28 cellular contexts compared by ENCODE assay signal in the genomic region with DNA sequence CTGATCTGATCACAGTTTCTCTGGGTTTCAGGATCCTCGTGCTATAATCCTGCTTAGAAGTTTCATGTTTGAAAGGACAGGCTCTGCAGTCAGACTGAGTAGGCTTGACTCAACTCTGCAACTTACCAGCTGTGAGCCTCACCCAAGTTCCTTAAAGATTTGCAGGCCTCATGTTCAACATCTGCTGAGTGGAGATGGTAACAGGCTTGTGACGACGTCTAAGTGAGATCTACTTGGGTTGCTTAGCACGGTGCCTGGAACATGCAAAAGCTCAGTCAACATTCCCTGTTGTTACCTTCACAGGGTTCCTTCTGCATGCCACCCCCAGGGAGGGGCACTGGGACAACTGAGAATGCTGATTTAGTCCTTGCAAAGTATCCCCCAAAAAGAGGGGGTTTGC.
DNase-seq lines count a peak whose midpoint lies in the region; ATAC-seq, FAIRE-seq and TF ChIP-seq lines count a peak whose summit lies in the region.
"Had no signal": no experiment of that assay in that cellular context is flagged by ENCODE, and none has a peak within 500 bp of the region (broad histone marks: within the 10 kb centered on the region; RNA-seq: fewer than 3 reads in every experiment).

No MANE protein-coding gene starts in this region.

- no TSS peak for BruUV-seq in Calu3 (replicated peaks; lab: Mats Ljungman, UMichigan)

- H3K27ac ChIP-seq in HUES48 (ENCODE audit: low read depth, low read length) (peak overlapping the region; percentile 35), pancreas (peak overlapping the region in 2 of 4 donors; percentile 53 to 61)
- H3K27ac ChIP-seq: breast epithelium, neural progenitor cell, Peyer's patch, stomach, vagina had no signal

- H3K36me3 Mint-ChIP-seq in Calu3 (ENCODE audit: insufficient read depth, unreplicated experiment), result no peaks in the 10 kb centered on the region
- H3K36me3 Mint-ChIP-seq: activated naive CD4-positive, alpha-beta T cell treated with anti-CD3 and anti-CD28 coated beads, Interleukin-2, amount 10 ng/mL, durations not matched to agents 7 days and 5 days; immature natural killer cell; memory B cell; neural progenitor cell had no signal

- no peak overlapping the region for H3K9ac ChIP-seq in HUES48 (ENCODE audit: low read depth, low read length)
- H3K9ac ChIP-seq: neural progenitor cell had no signal

- H3K9me3 ChIP-seq in HUES48 (ENCODE audit: control insufficient read depth, insufficient read depth, low read length), result peaks cover 4% of the 10 kb centered on the region; the same call in 1 of the 2 replicates
- no peaks in the 10 kb centered on the region for H3K9me3 ChIP-seq in pancreas
- H3K9me3 ChIP-seq: breast epithelium, Peyer's patch, vagina had no signal

- no peak for FAIRE-seq in pancreas (lab: Jason Lieb, UNC)
- FAIRE-seq: GM19239, H54, TTC549 had no signal

- peak in 3 of 4 donors; percentile 9 to 24 (median 12) for ATAC-seq in pancreas
- ATAC-seq in GM19023 (IDR thresholded peaks at IDR 0.05; ENCODE audit: unreplicated experiment), result no peak
- ATAC-seq: activated CD8-positive, alpha-beta T cell treated with anti-CD3 and anti-CD28 coated beads for 36 hours; right cardiac atrium; T-helper 17 cell had no signal

- no peaks in the 10 kb centered on the region for H3K4me1 Mint-ChIP-seq in Calu3 (ENCODE audit: low read depth, unreplicated experiment)
- H3K4me1 Mint-ChIP-seq: activated naive CD4-positive, alpha-beta T cell treated with anti-CD3 and anti-CD28 coated beads, Interleukin-2, amount 10 ng/mL, durations not matched to agents 7 days and 5 days; immature natural killer cell; memory B cell; T-helper 17 cell had no signal

- intact Hi-C loops in pancreas (cut with DNase I) (no loop called here), Calu3 (cut with micrococcal nuclease; ENCODE audit: unreplicated experiment) (no loop called here)

- WGBS in pancreas, 2 donors, result 71 to 74% methylated on average over 4 of the region's 4 CpGs

- peaks cover 2% of the 10 kb centered on the region for H3K9me3 Mint-ChIP-seq in Calu3 (ENCODE audit: low read depth, unreplicated experiment)
- H3K9me3 Mint-ChIP-seq: activated CD8-positive, alpha-beta T cell treated with anti-CD3 and anti-CD28 coated beads for 36 hours; activated naive CD4-positive, alpha-beta T cell treated with anti-CD3 and anti-CD28 coated beads, Interleukin-2, amount 10 ng/mL, durations not matched to agents 7 days and 5 days had no signal

- H3K4me3 ChIP-seq in HUES48 (ENCODE audit: low read depth, low read length) (no peak overlapping the region), choroid plexus epithelial cell (ENCODE audit: low read depth, low read length) (no peak overlapping the region), pancreas (no peak overlapping the region)
- H3K4me3 ChIP-seq: breast epithelium, neural progenitor cell, Peyer's patch, stomach, vagina had no signal

- CTCF ChIA-PET in Calu3 (lab: Charles Lee), result no interaction called here

- H3K36me3 ChIP-seq in HUES48 (ENCODE audit: control insufficient read depth, insufficient read depth, low read length) (no peaks in the 10 kb centered on the region), pancreas (no peaks in the 10 kb centered on the region)
- H3K36me3 ChIP-seq: breast epithelium, neural progenitor cell, Peyer's patch, stomach, vagina had no signal

- H3K27me3 Mint-ChIP-seq in Calu3 (ENCODE audit: unreplicated experiment), result peaks cover 12% of the 10 kb centered on the region
- H3K27me3 Mint-ChIP-seq: activated naive CD4-positive, alpha-beta T cell treated with anti-CD3 and anti-CD28 coated beads, Interleukin-2, amount 10 ng/mL, durations not matched to agents 7 days and 5 days had no signal

- peak; percentile 24 for DNase-seq in ELF-1 (ENCODE audit: low read depth, low spot score)
- DNase-seq in choroid plexus epithelial cell (ENCODE audit: low read depth), result peak; percentile 10
- DNase-seq in pancreas, result no peak
- DNase-seq in Calu3, result no peak
- DNase-seq in activated CD4-positive, CD25-positive, alpha-beta regulatory T cell treated with anti-CD3 and anti-CD28 coated beads, Interleukin-2, amount 50 U/mL, for 72 hours, result no peak
- DNase-seq: activated CD4-positive, alpha-beta T cell treated with anti-CD3 and anti-CD28 coated beads for 1 hour; activated CD8-positive, alpha-beta memory T cell treated with anti-CD3 and anti-CD28 coated beads, Interleukin-2, amount 50 U/mL, for 48 hours; activated CD8-positive, alpha-beta T cell treated with anti-CD3 and anti-CD28 coated beads for 36 hours; activated naive CD4-positive, alpha-beta T cell treated with anti-CD3 and anti-CD28 coated beads, Interleukin-2, amount 10 ng/mL, durations not matched to agents 7 days and 5 days; amniotic stem cell; immature natural killer cell; NCI-H1436; NCI-H226; Peyer's patch; right cardiac atrium; SHP77; stimulated activated CD8-positive, alpha-beta memory T cell treated with anti-CD3 and anti-CD28 coated beads, Interleukin-4, amount 100 ng/mL, for 48 hours; stomach; T-helper 17 cell had no signal

- no peak overlapping the region for H3K27ac Mint-ChIP-seq in Calu3 (ENCODE audit: unreplicated experiment)
- H3K27ac Mint-ChIP-seq: activated CD8-positive, alpha-beta T cell treated with anti-CD3 and anti-CD28 coated beads for 36 hours; activated naive CD4-positive, alpha-beta T cell treated with anti-CD3 and anti-CD28 coated beads, Interleukin-2, amount 10 ng/mL, durations not matched to agents 7 days and 5 days; immature natural killer cell; memory B cell; neural progenitor cell; T-helper 17 cell had no signal

- H3K4me1 ChIP-seq in HUES48 (ENCODE audit: control insufficient read depth, insufficient read depth, low read length) (peaks cover 22% of the 10 kb centered on the region), pancreas (no peaks in the 10 kb centered on the region)
- H3K4me1 ChIP-seq: breast epithelium, Peyer's patch, stomach, vagina had no signal

- H3K27me3 ChIP-seq in HUES48 (ENCODE audit: control insufficient read depth, insufficient read depth, low read length) (peaks cover 9% of the 10 kb centered on the region), pancreas (no peaks in the 10 kb centered on the region)
- H3K27me3 ChIP-seq: breast epithelium, neural progenitor cell, Peyer's patch, stomach, vagina had no signal

- TF ChIP-seq CTCF in choroid plexus epithelial cell (conservative IDR thresholded peaks at IDR 0.05; ENCODE audit: low read depth, low read length), result no peak
- no peak for TF ChIP-seq CTCF in pancreas (IDR thresholded peaks at IDR 0.05)
- TF ChIP-seq CTCF in Calu3 (IDR thresholded peaks at IDR 0.05; ENCODE audit: unreplicated experiment), result no peak

- no peak overlapping the region for H3K4me3 Mint-ChIP-seq in Calu3 (ENCODE audit: low read depth, unreplicated experiment)
- H3K4me3 Mint-ChIP-seq: activated CD8-positive, alpha-beta T cell treated with anti-CD3 and anti-CD28 coated beads for 36 hours; activated naive CD4-positive, alpha-beta T cell treated with anti-CD3 and anti-CD28 coated beads, Interleukin-2, amount 10 ng/mL, durations not matched to agents 7 days and 5 days; immature natural killer cell; memory B cell; neural progenitor cell; T-helper 17 cell had no signal

Comparison
In these comparisons a context has a peak if more than half of its experiments do, and no peak if none do; other contexts are left out.
1. DNase-seq: peak in ELF-1 (single experiment) and choroid plexus epithelial cell (single experiment); none in pancreas (0 of 6), Calu3 (single experiment) and activated CD4-positive, CD25-positive, alpha-beta regulatory T cell treated with anti-CD3 and anti-CD28 coated beads, Interleukin-2, amount 50 U/mL, for 72 hours (single experiment).